25 cellular contexts compared by ENCODE assay signal in genomic region chr2:216842634-216843033, GRCh38. TPM values are rescaled to one million over a fixed set of nuclear protein-coding genes. Genes with fewer than 3 reads are reported as not detected.
DNase-seq lines count a peak whose midpoint lies in the region; ATAC-seq and TF ChIP-seq lines count a peak whose summit lies in the region.
"Had no signal": no experiment of that assay in that cellular context is flagged by ENCODE, and none has a peak within 500 bp of the region (broad histone marks: within the 10 kb centered on the region; RNA-seq: fewer than 3 reads in every experiment).

No MANE protein-coding gene starts in this region.

- H3K9me3 Mint-ChIP-seq in nephron: peaks cover 10% of the 10 kb centered on the region
- H3K9me3 Mint-ChIP-seq: CD4-positive, alpha-beta T cell; HFFc6 had no signal

- DNase-seq in NCI-H524 treated with DMSO at 0.1 percent for 48 hours (lab: John Stamatoyannopoulos, UW): peak; percentile 10
- peak; percentile 52 for DNase-seq in fibroblast of villous mesenchyme (ENCODE audit: low read depth)
- DNase-seq in testis: peak; percentile 39
- no peak for DNase-seq in activated naive CD4-positive, alpha-beta T cell treated with anti-CD3 and anti-CD28 coated beads, Interleukin-2, amount 50 U/mL, for 16 hours
- no peak for DNase-seq in 8988T
- DNase-seq: activated T-cell treated with anti-CD3 and anti-CD28 coated beads, Interleukin-2, amount 50 U/mL, for 1 hour; CD4-positive, alpha-beta T cell; colonic mucosa; HFFc6; islet precursor cell; NCI-H1105 treated with DMSO at 0.1 percent for 48 hours; NCI-H2029 treated with DMSO at 0.1 percent for 48 hours; retina; SJCRH30; stimulated activated CD4-positive, alpha-beta T cell treated with anti-CD3 and anti-CD28 coated beads, Interleukin-4, amount 100 ng/mL, for 4 hours; stimulated activated naive CD4-positive, alpha-beta T cell had no signal

- no peak for TF ChIP-seq POLR2A in testis (IDR thresholded peaks at IDR 0.05)

- H3K27me3 ChIP-seq in testis: no peaks in the 10 kb centered on the region
- H3K27me3 ChIP-seq: colonic mucosa, SJCRH30 had no signal

- intact Hi-C loops in testis (cut with DNase I; ENCODE audit: low total_unique reads): no loop called here

- H3K4me3 Mint-ChIP-seq in nephron: no peak overlapping the region
- H3K4me3 Mint-ChIP-seq: CD4-positive, alpha-beta T cell; HFFc6 had no signal

- ATAC-seq in GM21390 (IDR thresholded peaks at IDR 0.05; ENCODE audit: unreplicated experiment): no peak
- ATAC-seq: esophagus mucosa, Panc1 had no signal

- TF ChIP-seq CTCF in fibroblast of villous mesenchyme (IDR thresholded peaks at IDR 0.05; ENCODE audit: insufficient read depth, low read depth, low read length) (no peak), nephron (IDR thresholded peaks at IDR 0.05; ENCODE audit: unreplicated experiment in 3 of 3) (no peak), testis (IDR thresholded peaks at IDR 0.05) (no peak)

- H3K27me3 Mint-ChIP-seq in nephron (ENCODE audit: low read depth): peaks cover 6% of the 10 kb centered on the region
- H3K27me3 Mint-ChIP-seq: CD4-positive, alpha-beta T cell had no signal

- no peak overlapping the region for H3K27ac ChIP-seq in testis
- H3K27ac ChIP-seq: colonic mucosa, SJCRH30 had no signal

- 51 to 66% methylated on average over 10 of the region's 10 CpGs for WGBS in testis, 2 donors

- H3K4me1 ChIP-seq in testis: peaks cover 9% of the 10 kb centered on the region
- H3K4me1 ChIP-seq: colonic mucosa had no signal

- no peak overlapping the region for H3K4me3 ChIP-seq in fibroblast of villous mesenchyme (ENCODE audit: low read depth, low read length)
- no peak overlapping the region for H3K4me3 ChIP-seq in testis
- H3K4me3 ChIP-seq: colonic mucosa, SJCRH30 had no signal

- H3K27ac Mint-ChIP-seq in nephron: peak overlapping the region; percentile 45 to 74 (median 66)
- H3K27ac Mint-ChIP-seq: CD4-positive, alpha-beta T cell; HFFc6 had no signal

- H3K36me3 Mint-ChIP-seq in nephron (ENCODE audit: low read depth): no peaks in the 10 kb centered on the region

- H3K4me1 Mint-ChIP-seq in nephron: peaks cover 51% of the 10 kb centered on the region

- H3K9me3 ChIP-seq in testis: no peaks in the 10 kb centered on the region
- H3K9me3 ChIP-seq: colonic mucosa, SJCRH30 had no signal

- no peaks in the 10 kb centered on the region for H3K36me3 ChIP-seq in testis (ENCODE audit: low read depth, missing control alignments)
- H3K36me3 ChIP-seq: colonic mucosa, SJCRH30 had no signal

RNA-seq across cellular contexts. Expression of gene TNP1, which starts 17.2 kb away (rescaled TPM):
- total RNA-seq in fibroblast of villous mesenchyme (not detected in 2 replicates), testis (1,000 to 10,000 TPM; 2,101 to 8,033 TPM)
- 6,608 TPM for polyA plus RNA-seq in testis (ENCODE audit: insufficient read depth, low read depth, low replicate concordance)
- total RNA-seq: CD4-positive, alpha-beta T cell; colonic mucosa; esophagus mucosa; HFFc6; lung microvascular endothelial cell; M059J; SJCRH30; T-helper 1 cell treated with Interleukin-12 subunit alpha and Interleukin-12 subunit beta and Interleukin-4 antibody, amounts not matched to agents 30 ng/mL and 1 ng/mL, for 36 hours; temporal lobe had no signal
- polyA plus RNA-seq: adipose tissue had no signal

Comparison
In these comparisons a context has a peak if more than half of its experiments do, and no peak if none do; other contexts are left out.
1. DNase-seq: peak in NCI-H524 treated with DMSO at 0.1 percent for 48 hours (single experiment), fibroblast of villous mesenchyme (single experiment) and testis (single experiment); none in activated naive CD4-positive, alpha-beta T cell treated with anti-CD3 and anti-CD28 coated beads, Interleukin-2, amount 50 U/mL, for 16 hours (single experiment) and 8988T (single experiment).
2. RNA of gene TNP1, which starts 17.2 kb away (total RNA-seq): 2,101 to 8,033 TPM in testis; not detected in fibroblast of villous mesenchyme; every median in the first group is over 1,000 times any median in the second.